Comparison of ENCODE assay signal across 9 cellular contexts in the genomic region with DNA sequence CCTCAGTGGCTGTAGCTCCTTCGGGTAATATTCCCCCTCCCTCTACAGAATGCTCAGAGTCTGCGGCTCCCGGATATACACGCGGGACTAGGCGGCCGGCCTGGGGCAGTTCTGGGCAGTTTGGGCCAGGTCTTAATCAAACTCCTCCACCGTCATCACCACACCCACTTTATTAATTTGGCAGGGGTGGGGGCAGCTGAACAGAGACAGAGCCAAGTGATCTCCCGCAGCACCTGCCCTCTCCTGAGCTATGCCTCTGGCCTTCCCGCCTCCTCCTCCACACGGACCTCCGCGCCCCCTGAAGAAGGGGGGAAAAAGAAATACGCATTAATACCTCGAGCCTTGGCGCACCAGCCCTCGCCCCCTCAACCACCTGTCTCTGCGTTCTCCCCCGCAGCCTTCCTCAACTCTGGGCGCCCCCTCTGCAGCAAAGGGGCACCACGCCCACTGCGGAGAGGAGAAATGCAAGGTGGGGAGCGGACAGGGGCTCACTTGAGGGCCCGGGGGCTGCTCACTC. TPM values are rescaled to one million over a fixed set of nuclear protein-coding genes. Genes with fewer than 3 reads are reported as not detected.
DNase-seq lines count a peak whose midpoint lies in the region; ATAC-seq, FAIRE-seq and TF ChIP-seq lines count a peak whose summit lies in the region.
"Had no signal": no experiment of that assay in that cellular context is flagged by ENCODE, and none has a peak within 500 bp of the region (broad histone marks: within the 10 kb centered on the region; RNA-seq: fewer than 3 reads in every experiment).

No MANE protein-coding gene starts in this region.

- H3K4me1 Mint-ChIP-seq in activated T-helper 1 cell treated with anti-CD3 and anti-CD28 coated beads, Interleukin-12 subunit alpha, Interleukin-12 subunit beta, Interleukin-2, Interleukin-4 antibody, amounts not matched to agents 30 ng/mL and 10 ng/mL and 1 ng/mL, durations not matched to agents 14 hours and 24 hours and 36 hours (ENCODE audit: low read depth): peaks cover 38% of the 10 kb centered on the region

- no peak for FAIRE-seq in frontal cortex (lab: Jason Lieb, UNC)
- FAIRE-seq: endometrium had no signal

- peak overlapping the region; percentile 92 for H3K4me3 Mint-ChIP-seq in activated T-helper 1 cell treated with anti-CD3 and anti-CD28 coated beads, Interleukin-12 subunit alpha, Interleukin-12 subunit beta, Interleukin-2, Interleukin-4 antibody, amounts not matched to agents 30 ng/mL and 10 ng/mL and 1 ng/mL, durations not matched to agents 14 hours and 24 hours and 36 hours

- H3K4me3 ChIP-seq in HL-60 (replicated peaks; ENCODE audit: insufficient read depth, low read length) (peak overlapping the region; percentile 82), neutrophil (ENCODE audit: low read depth in 1 of 2, low read length in 1 of 2) (peak overlapping the region; percentile 70 to 93)

- H3K36me3 ChIP-seq in neutrophil: peaks cover 19% of the 10 kb centered on the region

- no peak for ATAC-seq in HG03097 (IDR thresholded peaks at IDR 0.05; ENCODE audit: low FRiP score, unreplicated experiment)

- no peaks in the 10 kb centered on the region for H3K9me3 Mint-ChIP-seq in activated T-helper 1 cell treated with anti-CD3 and anti-CD28 coated beads, Interleukin-12 subunit alpha, Interleukin-12 subunit beta, Interleukin-2, Interleukin-4 antibody, amounts not matched to agents 30 ng/mL and 10 ng/mL and 1 ng/mL, durations not matched to agents 14 hours and 24 hours and 36 hours

- H3K27me3 ChIP-seq in HL-60 (ENCODE audit: insufficient read depth, poor library complexity, severe bottlenecking) (no peaks in the 10 kb centered on the region), neutrophil (no peaks in the 10 kb centered on the region)

- H3K9me3 ChIP-seq in neutrophil: no peaks in the 10 kb centered on the region

- DNase-seq in NCI-H2227 (lab: John Stamatoyannopoulos, UW; ENCODE audit: unreplicated experiment): peak; percentile 42
- DNase-seq in NCI-H2227 treated with DMSO at 0.1 percent for 48 hours (lab: John Stamatoyannopoulos, UW): no peak
- DNase-seq in HL-60 (ENCODE audit: low read depth in 1 of 2, low spot score in 1 of 2): no peak
- DNase-seq in activated T-helper 1 cell treated with anti-CD3 and anti-CD28 coated beads, Interleukin-12 subunit alpha, Interleukin-12 subunit beta, Interleukin-2, Interleukin-4 antibody, amounts not matched to agents 30 ng/mL and 10 ng/mL and 1 ng/mL, durations not matched to agents 14 hours and 24 hours and 36 hours (ENCODE audit: low spot score): no peak
- DNase-seq in frontal cortex (ENCODE audit: low spot score in 2 of 2): peak; percentile 41 to 42
- DNase-seq in NCI-H1694 treated with DMSO at 0.1 percent for 48 hours (lab: John Stamatoyannopoulos, UW): no peak

- H3K27ac ChIP-seq in HL-60 (replicated peaks) (peak overlapping the region; percentile 91), neutrophil (peak overlapping the region; percentile 98)

- peak overlapping the region; percentile 96 for H3K27ac Mint-ChIP-seq in activated T-helper 1 cell treated with anti-CD3 and anti-CD28 coated beads, Interleukin-12 subunit alpha, Interleukin-12 subunit beta, Interleukin-2, Interleukin-4 antibody, amounts not matched to agents 30 ng/mL and 10 ng/mL and 1 ng/mL, durations not matched to agents 14 hours and 24 hours and 36 hours

- H3K36me3 Mint-ChIP-seq in activated T-helper 1 cell treated with anti-CD3 and anti-CD28 coated beads, Interleukin-12 subunit alpha, Interleukin-12 subunit beta, Interleukin-2, Interleukin-4 antibody, amounts not matched to agents 30 ng/mL and 10 ng/mL and 1 ng/mL, durations not matched to agents 14 hours and 24 hours and 36 hours (ENCODE audit: low read depth): peaks cover 27% of the 10 kb centered on the region

- intact Hi-C loops in activated T-helper 1 cell treated with anti-CD3 and anti-CD28 coated beads, Interleukin-12 subunit alpha, Interleukin-12 subunit beta, Interleukin-2, Interleukin-4 antibody, amounts not matched to agents 30 ng/mL and 10 ng/mL and 1 ng/mL, durations not matched to agents 14 hours and 24 hours and 36 hours (cut with micrococcal nuclease): loop anchor here (5.0 kb wide), 1 partner anchor 116 kb away; a partner anchor contains a TSS

- H3K27me3 Mint-ChIP-seq in activated T-helper 1 cell treated with anti-CD3 and anti-CD28 coated beads, Interleukin-12 subunit alpha, Interleukin-12 subunit beta, Interleukin-2, Interleukin-4 antibody, amounts not matched to agents 30 ng/mL and 10 ng/mL and 1 ng/mL, durations not matched to agents 14 hours and 24 hours and 36 hours (ENCODE audit: insufficient read depth): no peaks in the 10 kb centered on the region

- TF ChIP-seq CTCF in HL-60 (IDR thresholded peaks at IDR 0.05; ENCODE audit: insufficient read depth, low read length): no peak
- no peak for TF ChIP-seq CTCF in neutrophil (IDR thresholded peaks at IDR 0.05)

- H3K4me1 ChIP-seq in neutrophil (ENCODE audit: control insufficient read depth in 1 of 2, insufficient read depth in 1 of 2, low read depth in 1 of 2, low read length in 1 of 2): peaks cover 58 to 61% of the 10 kb centered on the region in 2 experiments

RNA-seq across cellular contexts. Expression of a gene that starts 42.6 kb away (rescaled TPM):
- total RNA-seq in activated T-helper 1 cell treated with anti-CD3 and anti-CD28 coated beads, Interleukin-12 subunit alpha, Interleukin-12 subunit beta, Interleukin-2, Interleukin-4 antibody, amounts not matched to agents 30 ng/mL and 10 ng/mL and 1 ng/mL, durations not matched to agents 14 hours and 24 hours and 36 hours: not detected in 2 replicates
- total RNA-seq in frontal cortex: 0.82 TPM

Comparison
In these comparisons a context has a peak if more than half of its experiments do, and no peak if none do; other contexts are left out.
1. DNase-seq: peak in NCI-H2227 (single experiment) and frontal cortex (2 of 2); none in NCI-H2227 treated with DMSO at 0.1 percent for 48 hours (single experiment), HL-60 (0 of 2), activated T-helper 1 cell treated with anti-CD3 and anti-CD28 coated beads, Interleukin-12 subunit alpha, Interleukin-12 subunit beta, Interleukin-2, Interleukin-4 antibody, amounts not matched to agents 30 ng/mL and 10 ng/mL and 1 ng/mL, durations not matched to agents 14 hours and 24 hours and 36 hours (single experiment) and NCI-H1694 treated with DMSO at 0.1 percent for 48 hours (single experiment).